16 cellular contexts compared by ENCODE assay signal in the genomic region with DNA sequence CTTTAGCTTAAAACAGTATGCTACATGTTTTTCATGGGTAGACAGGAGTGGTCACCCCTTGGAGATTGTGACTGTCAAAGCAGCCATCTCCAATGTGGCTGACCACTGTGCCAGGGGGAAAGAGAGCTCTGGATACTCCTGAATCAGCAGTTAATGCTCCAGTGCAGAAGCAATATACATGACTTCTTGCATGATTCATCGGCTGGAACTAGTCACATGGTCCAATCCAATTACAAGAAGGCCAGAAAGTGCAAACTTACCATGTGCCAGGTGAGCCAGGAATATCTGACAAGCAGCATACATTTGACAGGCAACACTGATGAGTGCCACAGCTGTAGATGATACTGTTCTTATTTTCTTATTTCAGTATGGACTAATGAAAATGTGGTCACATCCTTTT.
DNase-seq lines count a peak whose midpoint lies in the region; ATAC-seq and TF ChIP-seq lines count a peak whose summit lies in the region.
"Had no signal": no experiment of that assay in that cellular context is flagged by ENCODE, and none has a peak within 500 bp of the region (broad histone marks: within the 10 kb centered on the region; RNA-seq: fewer than 3 reads in every experiment).

No MANE protein-coding gene starts in this region.

- POLR2A ChIA-PET in PC-3 (lab: Charles Lee; ENCODE audit: unreplicated experiment) = no interaction called here

- ATAC-seq in PC-3 = no peak
- ATAC-seq: natural killer cell treated with Interleukin-12 subunit alpha and Interleukin-12 subunit beta and Interleukin-15 and Interleukin-18, amount 100 ng/mL, for 72 hours; Panc1 had no signal

- H3K4me3 Mint-ChIP-seq in chondrocyte (ENCODE audit: unreplicated experiment) = no peak overlapping the region
- H3K4me3 Mint-ChIP-seq: natural killer cell treated with Interleukin-12 subunit alpha and Interleukin-12 subunit beta and Interleukin-15 and Interleukin-18, amount 100 ng/mL, for 72 hours had no signal

- intact Hi-C loops in PC-3 (cut with micrococcal nuclease) = no loop called here

- H3K4me2 ChIP-seq in GM23248 (ENCODE audit: unreplicated experiment) (no peak overlapping the region), PC-3 (ENCODE audit: low read length) (no peak overlapping the region)

- no peaks in the 10 kb centered on the region for H3K27me3 Mint-ChIP-seq in chondrocyte (ENCODE audit: low read depth)
- H3K27me3 Mint-ChIP-seq: natural killer cell treated with Interleukin-12 subunit alpha and Interleukin-12 subunit beta and Interleukin-15 and Interleukin-18, amount 100 ng/mL, for 72 hours had no signal

- H3K9ac ChIP-seq in GM23248 = no peak overlapping the region
- H3K9ac ChIP-seq in PC-3 (ENCODE audit: low read length) = peak overlapping the region; percentile 58; the same call in 1 of the 2 replicates

- H3K4me3 ChIP-seq in GM23248 (no peak overlapping the region), PC-3 (ENCODE audit: low read length) (no peak overlapping the region)

- in situ Hi-C loops in GM23248 (cut with MboI) = no loop called here

- CTCF ChIA-PET in PC-3 (lab: Charles Lee) = no interaction called here

- no TSS peak for BruUV-seq in PC-3 (replicated peaks; lab: Mats Ljungman, UMichigan)

- H3K27ac ChIP-seq in GM23248 = no peak overlapping the region
- peak overlapping the region; percentile 97 for H3K27ac ChIP-seq in PC-3 (ENCODE audit: low read length)

- peaks cover 42% of the 10 kb centered on the region for H3K4me1 ChIP-seq in GM23248 (ENCODE audit: insufficient read depth)
- peaks cover 44% of the 10 kb centered on the region for H3K4me1 ChIP-seq in PC-3 (ENCODE audit: insufficient read depth, low read length)

- no peaks in the 10 kb centered on the region for H3K36me3 ChIP-seq in GM23248 (ENCODE audit: low read depth)
- no peaks in the 10 kb centered on the region for H3K36me3 ChIP-seq in PC-3 (ENCODE audit: low read depth, low read length)

- H3F3A ChIP-seq in GM23248 (ENCODE audit: insufficient read depth) (peaks cover 40% of the 10 kb centered on the region; the same call in 1 of the 2 replicates), PC-3 (ENCODE audit: low read length, unreplicated experiment) (no peaks in the 10 kb centered on the region)

- H3K9me2 ChIP-seq in GM23248 (ENCODE audit: insufficient read depth) (no peaks in the 10 kb centered on the region), PC-3 (replicated peaks; ENCODE audit: low read length) (no peaks in the 10 kb centered on the region)

- no peak for TF ChIP-seq CTCF in PC-3 (conservative IDR thresholded peaks at IDR 0.05; ENCODE audit: low read depth, low read length)
- TF ChIP-seq CTCF in chondrocyte (IDR thresholded peaks at IDR 0.05) = no peak

- peaks cover 15% of the 10 kb centered on the region for H3K9me3 Mint-ChIP-seq in chondrocyte (ENCODE audit: low read depth)

- DNase-seq in GM23248 (peak; percentile 50), PC-3 (peak; percentile 43), chondrocyte (ENCODE audit: low spot score) (no peak), left kidney (ENCODE audit: low read depth, low spot score) (peak; percentile 35), NCI-H748 (lab: John Stamatoyannopoulos, UW; ENCODE audit: unreplicated experiment) (no peak)
- DNase-seq in stimulated activated CD4-positive, alpha-beta T cell treated with anti-CD3 and anti-CD28 coated beads, Interleukin-4, amount 100 ng/mL, for 1 hour = no peak
- DNase-seq in stimulated activated CD4-positive, alpha-beta T cell treated with anti-CD3 and anti-CD28 coated beads, Interleukin-4, amount 100 ng/mL, for 4 hours = no peak
- DNase-seq in activated effector memory CD4-positive, alpha-beta T cell treated with Interleukin-2 at 50 U/mL for 16 hours = no peak
- DNase-seq: activated CD4-positive, CD25-positive, alpha-beta regulatory T cell; activated gamma-delta T cell; NCI-H1694; retina; stimulated activated CD4-positive, alpha-beta T cell treated with anti-CD3 and anti-CD28 coated beads, Interleukin-1b, Interleukin-23, amount 100 ng/mL, for 48 hours; T-helper 1 cell had no signal

- H3K9me3 ChIP-seq in GM23248 (ENCODE audit: low read depth) (no peaks in the 10 kb centered on the region), PC-3 (ENCODE audit: low read length) (no peaks in the 10 kb centered on the region)

- H3K27me3 ChIP-seq in GM23248 (replicated peaks; ENCODE audit: insufficient read depth) (no peaks in the 10 kb centered on the region), PC-3 (ENCODE audit: low read length) (no peaks in the 10 kb centered on the region)

- H3K79me2 ChIP-seq in GM23248 (ENCODE audit: insufficient read depth) (no peaks in the 10 kb centered on the region), PC-3 (ENCODE audit: low read length) (no peaks in the 10 kb centered on the region)

- H3K4me1 Mint-ChIP-seq in chondrocyte (ENCODE audit: low read depth) = peaks cover 53% of the 10 kb centered on the region

- peaks cover 5% of the 10 kb centered on the region for H3K36me3 Mint-ChIP-seq in chondrocyte (ENCODE audit: low read depth)
- H3K36me3 Mint-ChIP-seq: natural killer cell treated with Interleukin-12 subunit alpha and Interleukin-12 subunit beta and Interleukin-15 and Interleukin-18, amount 100 ng/mL, for 72 hours had no signal

- H2AFZ ChIP-seq in GM23248 (no peak overlapping the region), PC-3 (ENCODE audit: low read length) (no peak overlapping the region)

- WGBS in GM23248 (ENCODE audit: low coverage in 1 of 2, low lambda C conversion rate in 2 of 2, missing lambda C conversion rate in 2 of 2), 2 experiments = 40 to 44% methylated on average over 1 of the region's 1 CpG

- no peaks in the 10 kb centered on the region for H4K20me1 ChIP-seq in GM23248 (ENCODE audit: insufficient read depth)
- H4K20me1 ChIP-seq in PC-3 (ENCODE audit: low read length) = no peaks in the 10 kb centered on the region

- peak overlapping the region; percentile 72 for H3K27ac Mint-ChIP-seq in chondrocyte (ENCODE audit: unreplicated experiment)
- H3K27ac Mint-ChIP-seq: natural killer cell treated with Interleukin-12 subunit alpha and Interleukin-12 subunit beta and Interleukin-15 and Interleukin-18, amount 100 ng/mL, for 72 hours had no signal

Comparison
In these comparisons a context has a peak if more than half of its experiments do, and no peak if none do; other contexts are left out.
1. DNase-seq: peak in GM23248 (single experiment), PC-3 (single experiment) and left kidney (single experiment); none in chondrocyte (single experiment), stimulated activated CD4-positive, alpha-beta T cell treated with anti-CD3 and anti-CD28 coated beads, Interleukin-4, amount 100 ng/mL, for 1 hour (single experiment), NCI-H748 (single experiment), stimulated activated CD4-positive, alpha-beta T cell treated with anti-CD3 and anti-CD28 coated beads, Interleukin-4, amount 100 ng/mL, for 4 hours (0 of 2) and activated effector memory CD4-positive, alpha-beta T cell treated with Interleukin-2 at 50 U/mL for 16 hours (single experiment).